In the genomic region with DNA sequence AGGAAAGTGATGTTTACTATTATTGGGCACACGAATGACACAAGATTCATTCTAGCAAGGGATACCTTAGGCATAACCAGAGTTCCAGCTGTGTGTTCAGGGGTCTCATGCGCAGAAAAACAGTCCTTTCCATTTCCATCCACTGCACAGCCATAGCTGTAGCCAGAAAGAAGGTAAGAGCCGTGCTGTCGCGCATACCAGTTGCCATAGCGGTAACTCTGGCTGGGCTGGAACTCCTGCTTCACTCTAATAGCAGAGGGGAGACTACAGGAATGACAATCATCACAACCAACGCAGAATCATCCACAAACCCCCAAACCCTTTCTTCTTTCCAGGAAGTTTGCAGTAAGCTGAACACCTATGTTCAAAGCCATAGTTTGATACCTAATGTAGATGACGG, we compare ENCODE assay signal across 34 cellular contexts. TPM values are rescaled to one million over a fixed set of nuclear protein-coding genes. Genes with fewer than 3 reads are reported as not detected.
"Had no signal": no experiment of that assay in that cellular context is flagged by ENCODE, and none has a peak within 500 bp of the region (broad histone marks: within the 10 kb centered on the region; RNA-seq: fewer than 3 reads in every experiment).

No MANE protein-coding gene starts in this region.

- H3K4me3 Mint-ChIP-seq: activated CD4-positive, alpha-beta memory T cell treated with anti-CD3 and anti-CD28 coated beads for 36 hours; activated CD4-positive, alpha-beta T cell treated with anti-CD3 and anti-CD28 coated beads for 36 hours; activated CD4-positive, alpha-beta T cell treated with anti-CD3 and anti-CD28 coated beads, Interleukin-2, amount 10 ng/mL, durations not matched to agents 24 days and 14 days; activated CD8-positive, alpha-beta memory T cell treated with anti-CD3 and anti-CD28 coated beads, Interleukin-2, amount 10 ng/mL, durations not matched to agents 7 days and 5 days; activated CD8-positive, alpha-beta T cell treated with anti-CD3 and anti-CD28 coated beads, Interleukin-2, amount 10 ng/mL, durations not matched to agents 7 days and 5 days; activated naive CD4-positive, alpha-beta T cell treated with anti-CD3 and anti-CD28 coated beads for 36 hours; activated naive CD4-positive, alpha-beta T cell treated with anti-CD3 and anti-CD28 coated beads, Interleukin-2, amount 50 U/mL, for 24 hours; activated naive CD8-positive, alpha-beta T cell treated with anti-CD3 and anti-CD28 coated beads for 36 hours; activated naive CD8-positive, alpha-beta T cell treated with anti-CD3 and anti-CD28 coated beads, Interleukin-2, amount 50 U/mL, for 24 hours; activated T-helper 1 cell treated with anti-CD3 and anti-CD28 coated beads, Interleukin-12 subunit alpha, Interleukin-12 subunit beta, Interleukin-2, Interleukin-4 antibody, amounts not matched to agents 30 ng/mL and 10 ng/mL and 1 ng/mL, durations not matched to agents 14 hours and 24 hours and 36 hours had no signal

- DNase-seq: activated CD4-positive, alpha-beta memory T cell treated with anti-CD3 and anti-CD28 coated beads for 36 hours; activated CD4-positive, alpha-beta T cell treated with anti-CD3 and anti-CD28 coated beads for 36 hours; activated CD4-positive, alpha-beta T cell treated with anti-CD3 and anti-CD28 coated beads, Interleukin-2, amount 10 ng/mL, durations not matched to agents 24 days and 14 days; activated CD4-positive, CD25-positive, alpha-beta regulatory T cell; activated CD4-positive, CD25-positive, alpha-beta regulatory T cell treated with anti-CD3 and anti-CD28 coated beads, Interleukin-2, amount 50 U/mL, for 72 hours; activated CD8-positive, alpha-beta memory T cell treated with anti-CD3 and anti-CD28 coated beads, Interleukin-2, amount 10 ng/mL, durations not matched to agents 7 days and 5 days; activated CD8-positive, alpha-beta memory T cell treated with anti-CD3 and anti-CD28 coated beads, Interleukin-2, amount 50 U/mL, for 4 hours; activated CD8-positive, alpha-beta T cell treated with anti-CD3 and anti-CD28 coated beads, Interleukin-2, amount 10 ng/mL, durations not matched to agents 7 days and 5 days; activated effector memory CD4-positive, alpha-beta T cell treated with anti-CD3 and anti-CD28 coated beads, Interleukin-2, amount 50 U/mL, for 16 hours; activated naive CD4-positive, alpha-beta T cell treated with anti-CD3 and anti-CD28 coated beads for 36 hours; activated naive CD8-positive, alpha-beta T cell treated with anti-CD3 and anti-CD28 coated beads for 36 hours; activated naive CD8-positive, alpha-beta T cell treated with anti-CD3 and anti-CD28 coated beads, Interleukin-2, amount 50 U/mL, for 24 hours; activated T-cell treated with anti-CD3 and anti-CD28 coated beads, Interleukin-2, amount 50 U/mL, for 1 hour; activated T-cell treated with anti-CD3 and anti-CD28 coated beads, Interleukin-2, amount 50 U/mL, for 48 hours; adrenal gland; amygdala; aorta; body of pancreas; caudate nucleus; cortex of kidney; dermis blood vessel endothelial cell; effector CD8-positive, alpha-beta T cell; esophagus squamous epithelium; foreskin melanocyte; T-helper 2 cell had no signal

- H3K27ac ChIP-seq: adrenal gland, body of pancreas, epithelial cell of prostate, esophagus squamous epithelium, gastroesophageal sphincter had no signal

- H3K4me1 ChIP-seq: adrenal gland, body of pancreas, gastroesophageal sphincter had no signal

- FAIRE-seq: colon, endometrium, endothelial cell of umbilical vein had no signal

- H3K36me3 ChIP-seq: adrenal gland, esophagus squamous epithelium, gastroesophageal sphincter had no signal

- H3K27me3 ChIP-seq: adrenal gland, body of pancreas, esophagus squamous epithelium, gastroesophageal sphincter had no signal

- H3K36me3 Mint-ChIP-seq: activated CD4-positive, alpha-beta memory T cell treated with anti-CD3 and anti-CD28 coated beads for 36 hours; activated naive CD4-positive, alpha-beta T cell treated with anti-CD3 and anti-CD28 coated beads, Interleukin-2, amount 50 U/mL, for 24 hours had no signal

- H3K9me3 Mint-ChIP-seq: activated CD4-positive, alpha-beta memory T cell treated with anti-CD3 and anti-CD28 coated beads for 36 hours; activated CD4-positive, alpha-beta T cell treated with anti-CD3 and anti-CD28 coated beads, Interleukin-2, amount 10 ng/mL, durations not matched to agents 24 days and 14 days; activated naive CD4-positive, alpha-beta T cell treated with anti-CD3 and anti-CD28 coated beads for 36 hours; activated naive CD4-positive, alpha-beta T cell treated with anti-CD3 and anti-CD28 coated beads, Interleukin-2, amount 50 U/mL, for 24 hours; activated naive CD8-positive, alpha-beta T cell treated with anti-CD3 and anti-CD28 coated beads, Interleukin-2, amount 50 U/mL, for 24 hours; activated T-helper 1 cell treated with anti-CD3 and anti-CD28 coated beads, Interleukin-12 subunit alpha, Interleukin-12 subunit beta, Interleukin-2, Interleukin-4 antibody, amounts not matched to agents 30 ng/mL and 10 ng/mL and 1 ng/mL, durations not matched to agents 14 hours and 24 hours and 36 hours; activated T-helper 2 cell treated with anti-CD3 and anti-CD28 coated beads, Interferon-gamma antibody, Interleukin-2, Interleukin-4, amounts not matched to agents 10 μg/mL and 5 μg/mL and 100 μg/mL, durations not matched to agents 14 hours and 24 hours and 36 hours had no signal

- H3K27me3 Mint-ChIP-seq: activated CD4-positive, alpha-beta T cell treated with anti-CD3 and anti-CD28 coated beads, Interleukin-2, amount 10 ng/mL, durations not matched to agents 24 days and 14 days; activated naive CD4-positive, alpha-beta T cell treated with anti-CD3 and anti-CD28 coated beads, Interleukin-2, amount 50 U/mL, for 24 hours; activated naive CD8-positive, alpha-beta T cell treated with anti-CD3 and anti-CD28 coated beads for 36 hours; activated naive CD8-positive, alpha-beta T cell treated with anti-CD3 and anti-CD28 coated beads, Interleukin-2, amount 50 U/mL, for 24 hours had no signal

- H3K27ac Mint-ChIP-seq: activated CD4-positive, alpha-beta memory T cell treated with anti-CD3 and anti-CD28 coated beads for 36 hours; activated CD4-positive, alpha-beta T cell treated with anti-CD3 and anti-CD28 coated beads for 36 hours; activated CD4-positive, alpha-beta T cell treated with anti-CD3 and anti-CD28 coated beads, Interleukin-2, amount 10 ng/mL, durations not matched to agents 24 days and 14 days; activated CD8-positive, alpha-beta memory T cell treated with anti-CD3 and anti-CD28 coated beads, Interleukin-2, amount 10 ng/mL, durations not matched to agents 7 days and 5 days; activated CD8-positive, alpha-beta T cell treated with anti-CD3 and anti-CD28 coated beads, Interleukin-2, amount 10 ng/mL, durations not matched to agents 7 days and 5 days; activated naive CD4-positive, alpha-beta T cell treated with anti-CD3 and anti-CD28 coated beads for 36 hours; activated naive CD4-positive, alpha-beta T cell treated with anti-CD3 and anti-CD28 coated beads, Interleukin-2, amount 50 U/mL, for 24 hours; activated naive CD8-positive, alpha-beta T cell treated with anti-CD3 and anti-CD28 coated beads for 36 hours; activated naive CD8-positive, alpha-beta T cell treated with anti-CD3 and anti-CD28 coated beads, Interleukin-2, amount 50 U/mL, for 24 hours; activated T-helper 1 cell treated with anti-CD3 and anti-CD28 coated beads, Interleukin-12 subunit alpha, Interleukin-12 subunit beta, Interleukin-2, Interleukin-4 antibody, amounts not matched to agents 30 ng/mL and 10 ng/mL and 1 ng/mL, durations not matched to agents 14 hours and 24 hours and 36 hours; activated T-helper 2 cell treated with anti-CD3 and anti-CD28 coated beads, Interferon-gamma antibody, Interleukin-2, Interleukin-4, amounts not matched to agents 10 μg/mL and 5 μg/mL and 100 μg/mL, durations not matched to agents 14 hours and 24 hours and 36 hours had no signal

- H3K9me3 ChIP-seq: adrenal gland, body of pancreas, esophagus squamous epithelium, gastroesophageal sphincter had no signal

- H3K4me3 ChIP-seq: adrenal gland, body of pancreas, esophagus squamous epithelium, gastroesophageal sphincter had no signal

RNA-seq across cellular contexts. Expression of gene C6orf52, which starts 7.5 kb away (rescaled TPM):
- total RNA-seq: body of pancreas, dermis blood vessel endothelial cell, endothelial cell of umbilical vein, esophagus squamous epithelium, fibroblast of villous mesenchyme had no signal
